14 cellular contexts compared by ENCODE assay signal in genomic region chr12:114747156-114747555, GRCh38.
"Had no signal": no experiment of that assay in that cellular context is flagged by ENCODE, and none has a peak within 500 bp of the region (broad histone marks: within the 10 kb centered on the region; RNA-seq: fewer than 3 reads in every experiment).

No MANE protein-coding gene starts in this region.

- H3K9me3 Mint-ChIP-seq: activated B cell treated with CpG ODN at 0.5 μM for 24 hours; activated CD4-positive, alpha-beta T cell treated with anti-CD3 and anti-CD28 coated beads, Interleukin-2, amount 10 ng/mL, durations not matched to agents 24 days and 14 days; activated T-helper 2 cell treated with anti-CD3 and anti-CD28 coated beads, Interferon-gamma antibody, Interleukin-2, Interleukin-4, amounts not matched to agents 10 μg/mL and 5 μg/mL and 100 μg/mL, durations not matched to agents 14 hours and 24 hours and 36 hours; central memory CD8-positive, alpha-beta T cell; dendritic cell treated with granulocyte-macrophage colony-stimulating factor and Interleukin-4, amounts not matched to agents 40 ng/mL and 50 ng/mL, for 4 days; T-helper 1 cell treated with Interleukin-12 subunit alpha and Interleukin-12 subunit beta and Interleukin-4 antibody, amounts not matched to agents 30 μg/mL and 1 μg/mL, for 36 hours had no signal

- H3K27me3 ChIP-seq: body of pancreas, foreskin keratinocyte had no signal

- H3K27ac Mint-ChIP-seq: activated B cell treated with CpG ODN at 0.5 μM for 24 hours; activated CD4-positive, alpha-beta T cell treated with anti-CD3 and anti-CD28 coated beads, Interleukin-2, amount 10 ng/mL, durations not matched to agents 24 days and 14 days; activated T-helper 2 cell treated with anti-CD3 and anti-CD28 coated beads, Interferon-gamma antibody, Interleukin-2, Interleukin-4, amounts not matched to agents 10 μg/mL and 5 μg/mL and 100 μg/mL, durations not matched to agents 14 hours and 24 hours and 36 hours; dendritic cell treated with granulocyte-macrophage colony-stimulating factor and Interleukin-4, amounts not matched to agents 40 ng/mL and 50 ng/mL, for 4 days; T-helper 1 cell treated with Interleukin-12 subunit alpha and Interleukin-12 subunit beta and Interleukin-4 antibody, amounts not matched to agents 30 μg/mL and 1 μg/mL, for 36 hours had no signal

- H3K9me3 ChIP-seq: body of pancreas had no signal

- H3K27ac ChIP-seq: body of pancreas, foreskin keratinocyte had no signal

- H3K4me1 ChIP-seq: body of pancreas, foreskin keratinocyte had no signal

- H3K4me3 ChIP-seq: body of pancreas had no signal

- H3K27me3 Mint-ChIP-seq: activated B cell treated with CpG ODN at 0.5 μM for 24 hours; activated CD4-positive, alpha-beta T cell treated with anti-CD3 and anti-CD28 coated beads, Interleukin-2, amount 10 ng/mL, durations not matched to agents 24 days and 14 days; central memory CD8-positive, alpha-beta T cell had no signal

- DNase-seq: activated B cell treated with CpG ODN at 0.5 μM for 24 hours; activated CD4-positive, alpha-beta T cell treated with anti-CD3 and anti-CD28 coated beads, Interleukin-2, amount 10 ng/mL, durations not matched to agents 24 days and 14 days; activated naive CD4-positive, alpha-beta T cell treated with anti-CD3 and anti-CD28 coated beads, Interleukin-2, amount 50 U/mL, for 16 hours; amniotic stem cell; body of pancreas; foreskin keratinocyte; left cardiac atrium; stimulated activated CD4-positive, alpha-beta T cell treated with anti-CD3 and anti-CD28 coated beads, Interleukin-12 subunit alpha, Interleukin-12 subunit beta, amount 100 ng/mL, for 4 hours; stimulated activated CD4-positive, alpha-beta T cell treated with anti-CD3 and anti-CD28 coated beads, Interleukin-2, amount 100 ng/mL, for 48 hours; stimulated activated naive CD4-positive, alpha-beta T cell treated with Interleukin-2 at 50 U/mL for 16 hours had no signal

- H3K4me3 Mint-ChIP-seq: activated B cell treated with CpG ODN at 0.5 μM for 24 hours; activated CD4-positive, alpha-beta T cell treated with anti-CD3 and anti-CD28 coated beads, Interleukin-2, amount 10 ng/mL, durations not matched to agents 24 days and 14 days; central memory CD8-positive, alpha-beta T cell; dendritic cell treated with granulocyte-macrophage colony-stimulating factor and Interleukin-4, amounts not matched to agents 40 ng/mL and 50 ng/mL, for 4 days; T-helper 1 cell treated with Interleukin-12 subunit alpha and Interleukin-12 subunit beta and Interleukin-4 antibody, amounts not matched to agents 30 μg/mL and 1 μg/mL, for 36 hours had no signal

- H3K4me1 Mint-ChIP-seq: activated B cell treated with CpG ODN at 0.5 μM for 24 hours; activated CD4-positive, alpha-beta T cell treated with anti-CD3 and anti-CD28 coated beads, Interleukin-2, amount 10 ng/mL, durations not matched to agents 24 days and 14 days; central memory CD8-positive, alpha-beta T cell had no signal

- ATAC-seq: body of pancreas, foreskin keratinocyte, left cardiac atrium had no signal
